In the genomic region with DNA sequence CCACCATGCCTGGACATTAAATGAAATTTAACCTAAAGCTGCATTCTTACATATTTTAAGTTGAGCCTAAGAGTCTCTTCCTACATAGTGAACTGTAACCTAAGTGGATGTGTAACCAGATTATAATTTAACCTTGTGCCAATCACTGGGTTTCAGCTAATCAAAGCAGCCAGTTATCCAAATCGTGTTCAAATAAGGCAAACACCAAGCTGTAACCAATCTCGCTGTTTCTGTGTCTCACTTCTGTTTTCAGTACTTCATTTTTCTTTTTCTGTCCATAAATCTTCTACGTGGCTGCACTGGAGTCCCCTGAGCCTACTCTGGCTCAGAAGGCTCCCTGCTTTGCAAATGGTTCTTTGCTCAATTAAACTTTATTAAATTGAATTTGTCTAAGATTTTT, we compare ENCODE assay signal across 29 cellular contexts.
"Had no signal": no experiment of that assay in that cellular context is flagged by ENCODE, and none has a peak within 500 bp of the region (broad histone marks: within the 10 kb centered on the region; RNA-seq: fewer than 3 reads in every experiment).

No MANE protein-coding gene starts in this region.

- H3K27me3 ChIP-seq: hepatocyte, left lung, pancreas, tibial nerve, uterus had no signal

- H3K79me2 ChIP-seq: hepatocyte had no signal

- H3K27ac ChIP-seq: hepatocyte, left lung, lower lobe of right lung, pancreas, prostate gland, skin epidermis, tibial nerve, uterus had no signal

- H3K4me1 ChIP-seq: left lung, lower lobe of right lung, pancreas, prostate gland, tibial nerve, uterus had no signal

- H3K36me3 ChIP-seq: left lung, lower lobe of right lung, pancreas, prostate gland, tibial nerve, uterus had no signal

- H3K4me1 Mint-ChIP-seq: naive thymus-derived CD8-positive, alpha-beta T cell; nephron; neural crest cell; stimulated activated naive B cell treated with anti-CD40 and anti-IgM and Interleukin-4, amounts not matched to agents 10 μg/mL and 1 μg/mL and 100 μg/mL, for 72 hours had no signal

- H3K27ac Mint-ChIP-seq: naive thymus-derived CD8-positive, alpha-beta T cell; nephron; stimulated activated naive B cell treated with anti-CD40 and anti-IgM and Interleukin-4, amounts not matched to agents 10 μg/mL and 1 μg/mL and 100 μg/mL, for 72 hours; type B pancreatic cell had no signal

- FAIRE-seq: keratinocyte, pancreas had no signal

- ATAC-seq: left colon; left lung; lower lobe of right lung; naive thymus-derived CD8-positive, alpha-beta T cell; pancreas; right cardiac atrium; sciatic nerve; stimulated activated naive B cell treated with anti-CD40 and anti-IgM and Interleukin-4, amounts not matched to agents 10 μg/mL and 1 μg/mL and 100 μg/mL, for 72 hours; stimulated activated naive CD8-positive, alpha-beta T cell treated with anti-CD3 and anti-CD28 coated beads, Interleukin-15, Interleukin-2, amounts not matched to agents 100 U/mL and 50 U/mL, for 24 hours had no signal

- H3K9me3 ChIP-seq: prostate gland had no signal

- H3K4me3 Mint-ChIP-seq: naive thymus-derived CD8-positive, alpha-beta T cell; nephron; neural crest cell; stimulated activated naive B cell treated with anti-CD40 and anti-IgM and Interleukin-4, amounts not matched to agents 10 μg/mL and 1 μg/mL and 100 μg/mL, for 72 hours; type B pancreatic cell had no signal

- H3K4me2 ChIP-seq: hepatocyte had no signal

- DNase-seq: kidney glomerular epithelial cell; left colon; left lung; lower lobe of right lung; mammary epithelial cell; mesenchymal stem cell; naive thymus-derived CD8-positive, alpha-beta T cell; nucleus accumbens; pancreas; posterior cingulate gyrus; retina; right cardiac atrium; stimulated activated CD4-positive, alpha-beta T cell treated with anti-CD3 and anti-CD28 coated beads, Interleukin-12 subunit alpha, Interleukin-12 subunit beta, amount 100 ng/mL, for 4 hours; stimulated activated CD4-positive, alpha-beta T cell treated with anti-CD3 and anti-CD28 coated beads, Interleukin-15, amount 100 ng/mL, for 24 hours; stimulated activated CD4-positive, alpha-beta T cell treated with anti-CD3 and anti-CD28 coated beads, Interleukin-2, amount 100 ng/mL, for 24 hours; stimulated activated CD4-positive, alpha-beta T cell treated with anti-CD3 and anti-CD28 coated beads, Interleukin-4, amount 100 ng/mL, for 1 hour; stimulated activated naive B cell treated with anti-CD40 and anti-IgM and Interleukin-4, amounts not matched to agents 10 μg/mL and 1 μg/mL and 100 μg/mL, for 72 hours; stimulated activated naive CD8-positive, alpha-beta T cell treated with anti-CD3 and anti-CD28 coated beads, Interleukin-15, Interleukin-2, amounts not matched to agents 100 U/mL and 50 U/mL, for 24 hours; substantia nigra; uterus had no signal

- H3K4me3 ChIP-seq: hepatocyte, left lung, lower lobe of right lung, pancreas, prostate gland, skin epidermis, tibial nerve, uterus had no signal

- H3K36me3 Mint-ChIP-seq: stimulated activated naive B cell treated with anti-CD40 and anti-IgM and Interleukin-4, amounts not matched to agents 10 μg/mL and 1 μg/mL and 100 μg/mL, for 72 hours had no signal

- H2AFZ ChIP-seq: hepatocyte had no signal

- H3K27me3 Mint-ChIP-seq: naive thymus-derived CD8-positive, alpha-beta T cell; stimulated activated naive B cell treated with anti-CD40 and anti-IgM and Interleukin-4, amounts not matched to agents 10 μg/mL and 1 μg/mL and 100 μg/mL, for 72 hours had no signal
